Comparison of ENCODE assay signal across 8 cellular contexts in the genomic region with DNA sequence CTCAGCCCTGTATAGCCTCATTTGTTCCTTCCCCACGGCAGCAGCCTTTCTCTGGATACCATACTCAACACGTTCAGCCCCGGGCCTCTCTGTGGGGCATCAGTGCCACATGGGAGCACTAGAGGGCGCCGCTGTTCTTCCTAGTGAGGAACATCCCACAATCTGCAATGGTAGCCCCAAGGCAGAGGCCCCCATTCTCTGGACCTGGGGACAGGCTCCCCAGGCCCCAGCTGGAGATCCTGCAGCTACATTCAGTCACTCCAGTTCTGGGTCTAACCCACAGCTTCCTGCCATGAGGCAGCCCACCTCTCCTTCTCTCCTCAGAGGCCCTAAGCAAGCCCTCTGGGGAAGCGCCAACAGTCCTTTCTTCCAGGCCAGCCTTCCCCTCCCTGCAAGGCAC. TPM values are rescaled to one million over a fixed set of nuclear protein-coding genes. Genes with fewer than 3 reads are reported as not detected.
DNase-seq lines count a peak whose midpoint lies in the region; ATAC-seq lines count a peak whose summit lies in the region.

No MANE protein-coding gene starts in this region.

- no peaks in the 10 kb centered on the region for H3K4me1 ChIP-seq in effector memory CD4-positive, alpha-beta T cell (ENCODE audit: control insufficient read depth, insufficient read depth, low read length, poor library complexity, severe bottlenecking)

- DNase-seq in C1 segment of cervical spinal cord (lab: John Stamatoyannopoulos, UW) = peak in 13 of 14 donors; percentile 7 to 73 (median 50)
- peak; percentile 74 for DNase-seq in GM19238 (ENCODE audit: insufficient read length, low spot score)
- DNase-seq in NCI-H82 (lab: John Stamatoyannopoulos, UW) = peak; percentile 85
- peak; percentile 88 for DNase-seq in activated CD8-positive, alpha-beta T cell treated with anti-CD3 and anti-CD28 coated beads, Interleukin-2, amount 10 ng/mL, durations not matched to agents 7 days and 5 days
- peak; percentile 58 to 66 (median 58) for DNase-seq in effector memory CD4-positive, alpha-beta T cell
- peak; percentile 93 for DNase-seq in mesenteric fat pad (ENCODE audit: low spot score)
- peak; percentile 66 to 75 for DNase-seq in stimulated activated CD8-positive, alpha-beta memory T cell treated with anti-CD3 and anti-CD28 coated beads, Interleukin-2, amount 100 ng/mL, for 1 hour (ENCODE audit: low read depth in 2 of 2)

- no peak overlapping the region for H3K4me3 Mint-ChIP-seq in activated CD8-positive, alpha-beta T cell treated with anti-CD3 and anti-CD28 coated beads, Interleukin-2, amount 10 ng/mL, durations not matched to agents 7 days and 5 days

- H3K9me3 ChIP-seq in effector memory CD4-positive, alpha-beta T cell (ENCODE audit: control insufficient read depth, low read length) = no peaks in the 10 kb centered on the region

- no peak overlapping the region for H3K27ac Mint-ChIP-seq in activated CD8-positive, alpha-beta T cell treated with anti-CD3 and anti-CD28 coated beads, Interleukin-2, amount 10 ng/mL, durations not matched to agents 7 days and 5 days

- H3K27ac ChIP-seq in effector memory CD4-positive, alpha-beta T cell (ENCODE audit: insufficient read depth, low read length, poor library complexity, severe bottlenecking) = no peak overlapping the region

- no peaks in the 10 kb centered on the region for H3K27me3 ChIP-seq in effector memory CD4-positive, alpha-beta T cell (replicated peaks; ENCODE audit: control insufficient read depth, insufficient read depth, low read length, poor library complexity, severe bottlenecking)

- H3K9me3 Mint-ChIP-seq in activated CD8-positive, alpha-beta T cell treated with anti-CD3 and anti-CD28 coated beads, Interleukin-2, amount 10 ng/mL, durations not matched to agents 7 days and 5 days (ENCODE audit: insufficient read depth) = no peaks in the 10 kb centered on the region

- H3K36me3 ChIP-seq in effector memory CD4-positive, alpha-beta T cell (ENCODE audit: control insufficient read depth, insufficient read depth, low read length) = peaks cover 9% of the 10 kb centered on the region

- H3K27me3 Mint-ChIP-seq in activated CD8-positive, alpha-beta T cell treated with anti-CD3 and anti-CD28 coated beads, Interleukin-2, amount 10 ng/mL, durations not matched to agents 7 days and 5 days (ENCODE audit: low read depth) = no peaks in the 10 kb centered on the region

- CTCF ChIA-PET in activated CD8-positive, alpha-beta T cell treated with anti-CD3 and anti-CD28 coated beads, Interleukin-2, amount 10 ng/mL, durations not matched to agents 7 days and 5 days (lab: Charles Lee) = interaction anchor here (0.7 to 7.5 kb wide), 14 partner anchors 11 to 193 kb away, joined by 3 to 72 read pairs (median 8); a partner anchor contains a TSS

- POLR2A ChIA-PET in activated CD8-positive, alpha-beta T cell treated with anti-CD3 and anti-CD28 coated beads, Interleukin-2, amount 10 ng/mL, durations not matched to agents 7 days and 5 days (lab: Charles Lee) = interaction anchor here (1.7 kb wide), 1 partner anchor 26 kb away, joined by 4 read pairs; a partner anchor contains a TSS

- no peaks in the 10 kb centered on the region for H3K36me3 Mint-ChIP-seq in activated CD8-positive, alpha-beta T cell treated with anti-CD3 and anti-CD28 coated beads, Interleukin-2, amount 10 ng/mL, durations not matched to agents 7 days and 5 days (ENCODE audit: low read depth)

- no peak overlapping the region for H3K4me3 ChIP-seq in effector memory CD4-positive, alpha-beta T cell (ENCODE audit: insufficient read depth, low read depth, low read length, poor library complexity, severe bottlenecking)

- ATAC-seq in HG03342 (IDR thresholded peaks at IDR 0.05; ENCODE audit: unreplicated experiment) = peak; percentile 90
- peak; percentile 89 for ATAC-seq in activated CD8-positive, alpha-beta T cell treated with anti-CD3 and anti-CD28 coated beads, Interleukin-2, amount 10 ng/mL, durations not matched to agents 7 days and 5 days

- no peaks in the 10 kb centered on the region for H3K4me1 Mint-ChIP-seq in activated CD8-positive, alpha-beta T cell treated with anti-CD3 and anti-CD28 coated beads, Interleukin-2, amount 10 ng/mL, durations not matched to agents 7 days and 5 days (ENCODE audit: low read depth)

RNA-seq across cellular contexts. Expression of a gene that starts 14.2 kb away (rescaled TPM):
- 10 to 100 TPM; 15.7 to 18.6 TPM for total RNA-seq in activated CD8-positive, alpha-beta T cell treated with anti-CD3 and anti-CD28 coated beads, Interleukin-2, amount 10 ng/mL, durations not matched to agents 7 days and 5 days
- 11.7 TPM for total RNA-seq in mesenteric fat pad

RNA-seq across cellular contexts. Expression of a gene that starts 27.1 kb away (rescaled TPM):
- total RNA-seq in activated CD8-positive, alpha-beta T cell treated with anti-CD3 and anti-CD28 coated beads, Interleukin-2, amount 10 ng/mL, durations not matched to agents 7 days and 5 days = 1 to 10 TPM; 1.4 to 1.7 TPM
- 28.1 TPM for total RNA-seq in mesenteric fat pad

Comparison
In these comparisons a context has a peak if more than half of its experiments do, and no peak if none do; other contexts are left out.
1. RNA of a gene that starts 27.1 kb away (total RNA-seq): 28.1 TPM in mesenteric fat pad (single experiment); 1.4 to 1.7 TPM in activated CD8-positive, alpha-beta T cell treated with anti-CD3 and anti-CD28 coated beads, Interleukin-2, amount 10 ng/mL, durations not matched to agents 7 days and 5 days; every median in the first group is over 10 times any median in the second.
2. Peak in every context shown above with its lines, with median percentiles within 50 percentile points of each other: DNase-seq.